2 cellular contexts compared by ENCODE assay signal in the genomic region with DNA sequence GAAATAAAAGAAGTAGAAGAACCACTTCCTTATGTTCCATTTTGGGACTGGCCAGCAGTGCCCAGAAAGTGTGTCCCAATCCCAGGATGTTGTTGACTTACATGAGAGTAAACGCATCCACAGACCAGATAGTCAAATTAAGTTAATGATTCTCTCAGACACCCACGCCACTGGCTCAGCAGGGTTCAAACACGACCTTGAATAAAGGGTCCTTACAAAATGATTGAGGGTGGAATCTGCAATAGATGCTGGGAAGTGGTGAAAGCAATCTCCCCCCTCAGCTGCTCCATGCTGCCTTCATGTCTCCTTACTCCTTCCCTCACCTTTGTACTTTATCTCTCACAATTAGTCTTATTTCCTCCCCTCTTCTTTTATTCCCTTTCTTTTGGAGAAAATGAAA. TPM values are rescaled to one million over a fixed set of nuclear protein-coding genes. Genes with fewer than 3 reads are reported as not detected.
"Had no signal": no experiment of that assay in that cellular context is flagged by ENCODE, and none has a peak within 500 bp of the region (broad histone marks: within the 10 kb centered on the region; RNA-seq: fewer than 3 reads in every experiment).

TSS of gene PLGLB1 (minus strand) at position 101 of the 400 bp plus-strand sequence. CDS start at position 40, 61 bp downstream.

RNA-seq across cellular contexts. Expression of gene PLGLB1, which starts in this region (rescaled TPM):
- total RNA-seq: H7, HT1080 had no signal
